Comparison of ENCODE assay signal across 8 cellular contexts in genomic region chr6:16409531-16410441, GRCh38.
A peak's percentile ranks its signal among the peaks of the same experiment; 100 is the strongest.
DNase-seq lines count a peak whose midpoint lies in the region; ATAC-seq and TF ChIP-seq lines count a peak whose summit lies in the region.

No MANE protein-coding gene starts in this region.

- TF ChIP-seq EP300 in tibial nerve (IDR thresholded peaks at IDR 0.05) = no peak

- peaks cover 8% of the 10 kb centered on the region for H3K4me1 Mint-ChIP-seq in Calu3 (ENCODE audit: low read depth, unreplicated experiment)
- H3K4me1 Mint-ChIP-seq in activated T-helper 2 cell treated with anti-CD3 and anti-CD28 coated beads, Interferon-gamma antibody, Interleukin-2, Interleukin-4, amounts not matched to agents 10 μg/mL and 5 μg/mL and 100 μg/mL, durations not matched to agents 14 hours and 24 hours and 36 hours (ENCODE audit: low read depth) = peaks cover 54% of the 10 kb centered on the region

- no peaks in the 10 kb centered on the region for H3K27me3 Mint-ChIP-seq in Calu3 (ENCODE audit: unreplicated experiment)
- no peaks in the 10 kb centered on the region for H3K27me3 Mint-ChIP-seq in activated T-helper 2 cell treated with anti-CD3 and anti-CD28 coated beads, Interferon-gamma antibody, Interleukin-2, Interleukin-4, amounts not matched to agents 10 μg/mL and 5 μg/mL and 100 μg/mL, durations not matched to agents 14 hours and 24 hours and 36 hours (ENCODE audit: low read depth)

- no peaks in the 10 kb centered on the region for H3K9me3 ChIP-seq in tibial nerve

- peaks cover 0 to 39% (median 6%) of the 10 kb centered on the region in 4 donors for H3K4me1 ChIP-seq in tibial nerve

- WGBS in tibial nerve, 2 donors = 47 to 48% methylated on average over 19 of the region's 19 CpGs

- H3K9me3 Mint-ChIP-seq in Calu3 (ENCODE audit: low read depth, unreplicated experiment) = no peaks in the 10 kb centered on the region
- H3K9me3 Mint-ChIP-seq in activated T-helper 2 cell treated with anti-CD3 and anti-CD28 coated beads, Interferon-gamma antibody, Interleukin-2, Interleukin-4, amounts not matched to agents 10 μg/mL and 5 μg/mL and 100 μg/mL, durations not matched to agents 14 hours and 24 hours and 36 hours = no peaks in the 10 kb centered on the region

- no peaks in the 10 kb centered on the region for H3K36me3 Mint-ChIP-seq in Calu3 (ENCODE audit: insufficient read depth, unreplicated experiment)
- peaks cover 52% of the 10 kb centered on the region for H3K36me3 Mint-ChIP-seq in activated T-helper 2 cell treated with anti-CD3 and anti-CD28 coated beads, Interferon-gamma antibody, Interleukin-2, Interleukin-4, amounts not matched to agents 10 μg/mL and 5 μg/mL and 100 μg/mL, durations not matched to agents 14 hours and 24 hours and 36 hours (ENCODE audit: low read depth)

- TF ChIP-seq CTCF in Calu3 (IDR thresholded peaks at IDR 0.05; ENCODE audit: unreplicated experiment) = peak; percentile 63
- peak; percentile 92 for TF ChIP-seq CTCF in HFF-Myc (IDR thresholded peaks at IDR 0.05; ENCODE audit: low read depth, low read length, missing control alignments)
- TF ChIP-seq CTCF in foreskin fibroblast (IDR thresholded peaks at IDR 0.05; ENCODE audit: low read depth, low read length) = peak; percentile 94
- TF ChIP-seq CTCF in tibial nerve (IDR thresholded peaks at IDR 0.05) = peak; percentile 63 to 80 (median 77)

- CTCF ChIA-PET in Calu3 (lab: Charles Lee) = interaction anchor here (0.6 kb wide), 2 partner anchors 277 to 353 kb away, joined by 3 to 4 read pairs; no protein-coding TSS in a partner anchor

- H3K27me3 ChIP-seq in tibial nerve = no peaks in the 10 kb centered on the region

- H3K27ac Mint-ChIP-seq in Calu3 (ENCODE audit: unreplicated experiment) = no peak overlapping the region
- H3K27ac Mint-ChIP-seq in activated T-helper 2 cell treated with anti-CD3 and anti-CD28 coated beads, Interferon-gamma antibody, Interleukin-2, Interleukin-4, amounts not matched to agents 10 μg/mL and 5 μg/mL and 100 μg/mL, durations not matched to agents 14 hours and 24 hours and 36 hours = peak overlapping the region; percentile 62

- ATAC-seq in GM21576 (IDR thresholded peaks at IDR 0.05; ENCODE audit: unreplicated experiment) = no peak

- no TSS peak for BruUV-seq in Calu3 (replicated peaks; lab: Mats Ljungman, UMichigan)

- no peak overlapping the region for H3K27ac ChIP-seq in tibial nerve

- no peak for TF ChIP-seq POLR2A in tibial nerve (IDR thresholded peaks at IDR 0.05)

- no peak overlapping the region for H3K4me3 Mint-ChIP-seq in Calu3 (ENCODE audit: low read depth, unreplicated experiment)
- no peak overlapping the region for H3K4me3 Mint-ChIP-seq in activated T-helper 2 cell treated with anti-CD3 and anti-CD28 coated beads, Interferon-gamma antibody, Interleukin-2, Interleukin-4, amounts not matched to agents 10 μg/mL and 5 μg/mL and 100 μg/mL, durations not matched to agents 14 hours and 24 hours and 36 hours (ENCODE audit: low read depth)

- intact Hi-C loops in Calu3 (cut with micrococcal nuclease; ENCODE audit: unreplicated experiment) = loop anchor here (5.0 kb wide), 1 partner anchor 77 kb away; no protein-coding TSS in a partner anchor
- intact Hi-C loops in activated T-helper 2 cell treated with anti-CD3 and anti-CD28 coated beads, Interferon-gamma antibody, Interleukin-2, Interleukin-4, amounts not matched to agents 10 μg/mL and 5 μg/mL and 100 μg/mL, durations not matched to agents 14 hours and 24 hours and 36 hours (cut with micrococcal nuclease) = loop anchor here (1.0 kb wide), 1 partner anchor 77 kb away; no protein-coding TSS in a partner anchor

- DNase-seq in Calu3 (peak; percentile 30), HFF-Myc (ENCODE audit: extremely low read depth, low read depth) (peak; percentile 58), OCI-M2 (lab: John Stamatoyannopoulos, UW; ENCODE audit: unreplicated experiment) (peak; percentile 15), foreskin fibroblast (peak; percentile 62 to 85), occipital lobe (lab: John Stamatoyannopoulos, UW) (peak; percentile 38), tibial nerve (ENCODE audit: low spot score in 2 of 2) (peak; percentile 58 to 74)
- peak; percentile 26 for DNase-seq in activated T-helper 2 cell treated with anti-CD3 and anti-CD28 coated beads, Interferon-gamma antibody, Interleukin-2, Interleukin-4, amounts not matched to agents 10 μg/mL and 5 μg/mL and 100 μg/mL, durations not matched to agents 14 hours and 24 hours and 36 hours (ENCODE audit: low spot score)

- H3K36me3 ChIP-seq in tibial nerve = no peaks in the 10 kb centered on the region

- H3K4me3 ChIP-seq in HFF-Myc (replicated peaks; ENCODE audit: low read depth, low read length) (no peak overlapping the region), foreskin fibroblast (ENCODE audit: low read depth in 1 of 2, low read length in 2 of 2) (no peak overlapping the region), tibial nerve (no peak overlapping the region)

Comparison
In these comparisons a context has a peak if more than half of its experiments do, and no peak if none do; other contexts are left out.
1. DNase-seq: peak in every context shown above with its lines; median percentile 74 in foreskin fibroblast; 66 in tibial nerve; 58 in HFF-Myc; 38 in occipital lobe; 30 in Calu3; 26 in activated T-helper 2 cell treated with anti-CD3 and anti-CD28 coated beads, Interferon-gamma antibody, Interleukin-2, Interleukin-4, amounts not matched to agents 10 μg/mL and 5 μg/mL and 100 μg/mL, durations not matched to agents 14 hours and 24 hours and 36 hours; 15 in OCI-M2.